In genomic region chr14:95490727-95491451, GRCh38 we compare ENCODE assay signal across 13 cellular contexts. TPM values are rescaled to one million over a fixed set of nuclear protein-coding genes. Genes with fewer than 3 reads are reported as not detected.
DNase-seq lines count a peak whose midpoint lies in the region; ATAC-seq and TF ChIP-seq lines count a peak whose summit lies in the region.
"Had no signal": no experiment of that assay in that cellular context is flagged by ENCODE, and none has a peak within 500 bp of the region (broad histone marks: within the 10 kb centered on the region; RNA-seq: fewer than 3 reads in every experiment).

No MANE protein-coding gene starts in this region.

- H3K27me3 Mint-ChIP-seq in neural progenitor cell (ENCODE audit: insufficient read depth, low read depth): peaks cover 11% of the 10 kb centered on the region
- H3K27me3 Mint-ChIP-seq in naive thymus-derived CD8-positive, alpha-beta T cell: no peaks in the 10 kb centered on the region
- H3K27me3 Mint-ChIP-seq: stimulated activated naive B cell treated with anti-CD40 and anti-IgM and Interleukin-4, amounts not matched to agents 10 μg/mL and 1 μg/mL and 100 μg/mL, for 72 hours had no signal

- peak; percentile 1 for TF ChIP-seq CTCF in epithelial cell of esophagus (IDR thresholded peaks at IDR 0.05; ENCODE audit: insufficient read depth, low read depth, low read length, missing control alignments)
- no peak for TF ChIP-seq CTCF in neural progenitor cell (IDR thresholded peaks at IDR 0.05)

- peaks cover 3% of the 10 kb centered on the region for H3K4me1 Mint-ChIP-seq in neural progenitor cell
- H3K4me1 Mint-ChIP-seq in naive thymus-derived CD8-positive, alpha-beta T cell: peaks cover 19 to 75% (median 63%) of the 10 kb centered on the region in 4 donors

- no peak overlapping the region for H3K27ac Mint-ChIP-seq in neural progenitor cell
- peak overlapping the region in 4 of 10 donors; percentile 35 to 72 (median 64) for H3K27ac Mint-ChIP-seq in naive thymus-derived CD8-positive, alpha-beta T cell
- H3K27ac Mint-ChIP-seq: activated naive CD4-positive, alpha-beta T cell treated with anti-CD3 and anti-CD28 coated beads for 36 hours; stimulated activated naive B cell treated with anti-CD40 and anti-IgM and Interleukin-4, amounts not matched to agents 10 μg/mL and 1 μg/mL and 100 μg/mL, for 72 hours had no signal

- H2BK5ac ChIP-seq in mesenchymal stem cell (ENCODE audit: low read depth, low read length, poor library complexity, severe bottlenecking): no peak overlapping the region

- peak overlapping the region in 1 of 2 experiments; percentile 5 for H3K4ac ChIP-seq in mesenchymal stem cell (ENCODE audit: low read depth in 1 of 2, low read length in 2 of 2)

- peaks cover 2% of the 10 kb centered on the region for H3K9me3 Mint-ChIP-seq in neural progenitor cell
- H3K9me3 Mint-ChIP-seq in naive thymus-derived CD8-positive, alpha-beta T cell: no peaks in the 10 kb centered on the region

- H4K20me1 ChIP-seq in neural progenitor cell (ENCODE audit: low read depth): no peaks in the 10 kb centered on the region

- H2BK120ac ChIP-seq in mesenchymal stem cell (ENCODE audit: low read depth, low read length): no peak overlapping the region

- H3K36me3 ChIP-seq in mesenchymal stem cell (ENCODE audit: control insufficient read depth in 1 of 2, insufficient read depth in 2 of 2, low read depth in 1 of 2, low read length in 2 of 2) (peaks cover 0 to 13% of the 10 kb centered on the region in 2 experiments), aorta (ENCODE audit: control insufficient read depth in 1 of 2, insufficient read depth in 2 of 2, low read length in 1 of 2) (no peaks in the 10 kb centered on the region), neural progenitor cell (no peaks in the 10 kb centered on the region)
- H3K36me3 ChIP-seq: HAP-1 had no signal

- no peak overlapping the region for H3K4me3 ChIP-seq in epithelial cell of esophagus (ENCODE audit: low read length)
- H3K4me3 ChIP-seq in mesenchymal stem cell (ENCODE audit: insufficient read depth in 1 of 2, low read depth in 1 of 2, low read length in 2 of 2): peak overlapping the region in 1 of 2 experiments; percentile 23
- no peak overlapping the region for H3K4me3 ChIP-seq in aorta (ENCODE audit: low read length in 2 of 2)
- H3K4me3 ChIP-seq in neural progenitor cell: no peak overlapping the region
- H3K4me3 ChIP-seq: HAP-1 had no signal

- H3K18ac ChIP-seq in mesenchymal stem cell (ENCODE audit: low read depth in 1 of 2, low read length in 2 of 2): peak overlapping the region in 1 of 2 experiments; percentile 35

- peak; percentile 71 for ATAC-seq in Right ventricle myocardium inferior
- ATAC-seq in aorta (ENCODE audit: low FRiP score): peak; percentile 39
- ATAC-seq in HG03039 (IDR thresholded peaks at IDR 0.05; ENCODE audit: unreplicated experiment): no peak
- ATAC-seq in naive thymus-derived CD8-positive, alpha-beta T cell: no peak
- ATAC-seq: stimulated activated naive B cell treated with anti-CD40 and anti-IgM and Interleukin-4, amounts not matched to agents 10 μg/mL and 1 μg/mL and 100 μg/mL, for 72 hours had no signal

- no peaks in the 10 kb centered on the region for H3K79me2 ChIP-seq in neural progenitor cell (ENCODE audit: low read depth)

- H3K4me2 ChIP-seq in mesenchymal stem cell (ENCODE audit: low read length, poor library complexity, severe bottlenecking) (no peak overlapping the region), neural progenitor cell (no peak overlapping the region)

- H3K4me1 ChIP-seq in mesenchymal stem cell (ENCODE audit: control insufficient read depth, insufficient read depth, low read depth, low read length): peaks cover 2% of the 10 kb centered on the region
- no peaks in the 10 kb centered on the region for H3K4me1 ChIP-seq in aorta (ENCODE audit: control insufficient read depth in 1 of 2, insufficient read depth in 2 of 2, low read length in 2 of 2)
- no peaks in the 10 kb centered on the region for H3K4me1 ChIP-seq in neural progenitor cell
- H3K4me1 ChIP-seq: HAP-1 had no signal

- DNase-seq in Right ventricle myocardium inferior (ENCODE audit: missing footprints) (no peak), cardiac septum (ENCODE audit: low spot score) (no peak), epithelial cell of esophagus (ENCODE audit: low read depth) (peak; percentile 68), mesenchymal stem cell (no peak), aorta (peak in 1 of 2 donors; percentile 68), neural progenitor cell (ENCODE audit: low spot score) (no peak)
- no peak for DNase-seq in naive thymus-derived CD8-positive, alpha-beta T cell
- DNase-seq: activated CD4-positive, alpha-beta T cell treated with anti-CD3 and anti-CD28 coated beads for 1 hour; activated naive CD4-positive, alpha-beta T cell treated with anti-CD3 and anti-CD28 coated beads for 36 hours; NCI-H226; stimulated activated naive B cell treated with anti-CD40 and anti-IgM and Interleukin-4, amounts not matched to agents 10 μg/mL and 1 μg/mL and 100 μg/mL, for 72 hours had no signal

- H3K9me3 ChIP-seq in mesenchymal stem cell (ENCODE audit: control insufficient read depth, low read length): no peaks in the 10 kb centered on the region
- no peaks in the 10 kb centered on the region for H3K9me3 ChIP-seq in aorta (ENCODE audit: control insufficient read depth, low read length)
- H3K9me3 ChIP-seq in neural progenitor cell (ENCODE audit: low read depth): no peaks in the 10 kb centered on the region
- H3K9me3 ChIP-seq: HAP-1 had no signal

- no peak overlapping the region for H2AK5ac ChIP-seq in mesenchymal stem cell (ENCODE audit: low read length, severe bottlenecking)

- peak overlapping the region; percentile 8 to 28 for H2BK12ac ChIP-seq in mesenchymal stem cell (ENCODE audit: low read length in 2 of 2)

- H2BK15ac ChIP-seq in mesenchymal stem cell (ENCODE audit: low read depth, poor library complexity, severe bottlenecking): no peak overlapping the region

- H4K8ac ChIP-seq in mesenchymal stem cell (ENCODE audit: low read length): no peak overlapping the region

- intact Hi-C loops in Right ventricle myocardium inferior (cut with DNase I) (no loop called here), cardiac septum (cut with DNase I) (no loop called here), aorta (cut with DNase I) (no loop called here)

- H3K79me1 ChIP-seq in mesenchymal stem cell (replicated peaks; ENCODE audit: low read length, poor library complexity, severe bottlenecking): no peaks in the 10 kb centered on the region

- no peaks in the 10 kb centered on the region for H3K36me3 Mint-ChIP-seq in neural progenitor cell
- H3K36me3 Mint-ChIP-seq in naive thymus-derived CD8-positive, alpha-beta T cell: peaks cover 0 to 9% (median 5%) of the 10 kb centered on the region in 3 donors

- peak overlapping the region; percentile 5 for H3K9ac ChIP-seq in mesenchymal stem cell (ENCODE audit: low read length)
- H3K9ac ChIP-seq in neural progenitor cell: no peak overlapping the region

- H2AFZ ChIP-seq in mesenchymal stem cell (ENCODE audit: low read depth, low read length) (peak overlapping the region; percentile 18), neural progenitor cell (replicated peaks) (no peak overlapping the region)

- H3F3A ChIP-seq in neural progenitor cell (ENCODE audit: low read depth): no peaks in the 10 kb centered on the region

- peak overlapping the region in 1 of 2 experiments; percentile 45 for H3K14ac ChIP-seq in mesenchymal stem cell (ENCODE audit: low read length in 2 of 2)

- no peak overlapping the region for H3K4me3 Mint-ChIP-seq in neural progenitor cell
- H3K4me3 Mint-ChIP-seq in naive thymus-derived CD8-positive, alpha-beta T cell: no peak overlapping the region
- H3K4me3 Mint-ChIP-seq: activated naive CD4-positive, alpha-beta T cell treated with anti-CD3 and anti-CD28 coated beads for 36 hours; stimulated activated naive B cell treated with anti-CD40 and anti-IgM and Interleukin-4, amounts not matched to agents 10 μg/mL and 1 μg/mL and 100 μg/mL, for 72 hours had no signal

- peak overlapping the region; percentile 64 for H4K91ac ChIP-seq in mesenchymal stem cell (ENCODE audit: low read length)

- POLR2A ChIA-PET in naive thymus-derived CD8-positive, alpha-beta T cell (lab: Charles Lee): interaction anchor here (1.2 kb wide), 1 partner anchor 17 kb away, joined by 3 read pairs; no protein-coding TSS in a partner anchor

- 97% methylated on average over 10 of the region's 10 CpGs for WGBS in mesenchymal stem cell
- 68 to 75% methylated on average over 10 of the region's 10 CpGs for WGBS in aorta, 2 donors

- H3K27me3 ChIP-seq in mesenchymal stem cell (ENCODE audit: control insufficient read depth in 1 of 2, insufficient read depth in 1 of 2, low read length in 2 of 2) (no peaks in the 10 kb centered on the region), aorta (ENCODE audit: control insufficient read depth in 1 of 2, insufficient read depth in 2 of 2, low read length in 1 of 2) (no peaks in the 10 kb centered on the region), neural progenitor cell (no peaks in the 10 kb centered on the region)

- H3K27ac ChIP-seq in mesenchymal stem cell (ENCODE audit: low read length, poor library complexity, severe bottlenecking) (no peak overlapping the region), aorta (ENCODE audit: low read depth in 1 of 2, low read length in 2 of 2) (no peak overlapping the region), neural progenitor cell (no peak overlapping the region)

- H3K23ac ChIP-seq in mesenchymal stem cell (ENCODE audit: low read length in 2 of 2): peak overlapping the region in 1 of 2 experiments; percentile 6

RNA-seq across cellular contexts. Expression of gene SYNE3, which starts 25.6 kb away (rescaled TPM):
- total RNA-seq in Right ventricle myocardium inferior: 16.5 TPM
- total RNA-seq in cardiac septum: 12.4 TPM
- 4.1 TPM for polyA plus RNA-seq in mesenchymal stem cell (2013, experiment 1 of 2)
- 3.9 TPM for polyA plus RNA-seq in mesenchymal stem cell (2013, experiment 2 of 2)
- 10 to 100 TPM; 39.1 to 61.5 TPM for total RNA-seq in aorta
- polyA plus RNA-seq in aorta: 1 to 10 TPM; 3.0 to 6.9 TPM
- 0.03 and 0.06 TPM in 2 replicates for total RNA-seq in neural progenitor cell (ENCODE audit: low replicate concordance)
- total RNA-seq in naive thymus-derived CD8-positive, alpha-beta T cell: 10 to 100 TPM; 47.1 to 48.2 TPM
- 1 to 10 TPM; 2.4 to 4.6 (median 4.5) TPM for polyA plus RNA-seq in naive thymus-derived CD8-positive, alpha-beta T cell

RNA-seq across cellular contexts. Expression of gene GLRX5, which starts 44.0 kb away (rescaled TPM):
- total RNA-seq in Right ventricle myocardium inferior (84.7 TPM), cardiac septum (61.8 TPM), aorta (10 to 100 TPM; 20.1 to 22.4 TPM), neural progenitor cell (ENCODE audit: low replicate concordance) (71.8 and 99.9 TPM in 2 replicates)
- polyA plus RNA-seq in mesenchymal stem cell (2013, experiment 1 of 2): 52.4 TPM
- 54.4 TPM for polyA plus RNA-seq in mesenchymal stem cell (2013, experiment 2 of 2)
- 10 to 100 TPM; 41.9 to 54.2 TPM for polyA plus RNA-seq in aorta
- 10 to 100 TPM; 17.9 to 22.5 TPM for total RNA-seq in naive thymus-derived CD8-positive, alpha-beta T cell
- polyA plus RNA-seq in naive thymus-derived CD8-positive, alpha-beta T cell: 10 to 100 TPM; 61.6 to 87.6 (median 67.6) TPM

Comparison
In these comparisons a context has a peak if more than half of its experiments do, and no peak if none do; other contexts are left out.
1. ATAC-seq: peak in Right ventricle myocardium inferior (single experiment) and aorta (single experiment); none in HG03039 (single experiment) and naive thymus-derived CD8-positive, alpha-beta T cell (0 of 2).
2. RNA of gene SYNE3, which starts 25.6 kb away (total RNA-seq): 39.1 to 61.5 TPM in aorta, 47.1 to 48.2 TPM in naive thymus-derived CD8-positive, alpha-beta T cell, 16.5 TPM in Right ventricle myocardium inferior (single experiment) and 12.4 TPM in cardiac septum (single experiment); 0.03 to 0.06 TPM in neural progenitor cell; every median in the first group is over 10 times any median in the second.